In the genomic region with DNA sequence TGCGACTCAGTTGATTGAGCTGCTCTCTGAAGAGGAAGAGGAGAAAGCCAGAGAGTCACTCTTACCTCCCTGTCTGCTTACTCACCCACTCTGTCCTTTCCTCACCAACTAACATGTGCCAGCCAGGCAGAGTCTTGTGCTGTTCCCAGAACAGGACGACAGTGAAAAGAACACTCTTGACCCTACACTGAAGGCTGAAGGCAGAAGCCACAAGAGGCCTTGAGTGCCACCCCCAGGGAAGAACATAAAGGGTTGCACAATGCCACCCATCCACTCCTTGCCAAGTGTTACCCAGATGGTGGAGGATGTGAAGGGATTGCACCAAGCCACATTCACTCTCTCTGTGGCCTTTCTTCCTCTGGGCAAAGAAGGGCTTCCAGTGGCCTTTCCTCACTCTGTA, we compare ENCODE assay signal across 1 cellular context.
TF ChIP-seq lines count a peak whose summit lies in the region.

No MANE protein-coding gene starts in this region.

TF ChIP-seq in HepG2, 621 proteins besides CTCF, POLR2A, EP300 and RAD21:
- no peak for TF ChIP-seq IRF2 (CRISPR knock-in tag; IDR thresholded peaks at IDR 0.05)
- TF ChIP-seq ZNF207 (IDR thresholded peaks at IDR 0.05; ENCODE audit: borderline replicate concordance), result 0 out of 2 replicates have a peak, but pooled peaks have one; percentile 11
- TF ChIP-seq KMT2B (CRISPR knock-in tag; IDR thresholded peaks at IDR 0.05), result no peak
- TF ChIP-seq FIP1L1 (IDR thresholded peaks at IDR 0.05; ENCODE audit: borderline replicate concordance, insufficient read depth, low read depth, low read length), result no peak
- TF ChIP-seq CEBPB (IDR thresholded peaks at IDR 0.05; ENCODE audit: borderline replicate concordance, low read depth, low read length), result peak; percentile 44; the same call in 1 of the 2 replicates
- TF ChIP-seq, protein P1, sequence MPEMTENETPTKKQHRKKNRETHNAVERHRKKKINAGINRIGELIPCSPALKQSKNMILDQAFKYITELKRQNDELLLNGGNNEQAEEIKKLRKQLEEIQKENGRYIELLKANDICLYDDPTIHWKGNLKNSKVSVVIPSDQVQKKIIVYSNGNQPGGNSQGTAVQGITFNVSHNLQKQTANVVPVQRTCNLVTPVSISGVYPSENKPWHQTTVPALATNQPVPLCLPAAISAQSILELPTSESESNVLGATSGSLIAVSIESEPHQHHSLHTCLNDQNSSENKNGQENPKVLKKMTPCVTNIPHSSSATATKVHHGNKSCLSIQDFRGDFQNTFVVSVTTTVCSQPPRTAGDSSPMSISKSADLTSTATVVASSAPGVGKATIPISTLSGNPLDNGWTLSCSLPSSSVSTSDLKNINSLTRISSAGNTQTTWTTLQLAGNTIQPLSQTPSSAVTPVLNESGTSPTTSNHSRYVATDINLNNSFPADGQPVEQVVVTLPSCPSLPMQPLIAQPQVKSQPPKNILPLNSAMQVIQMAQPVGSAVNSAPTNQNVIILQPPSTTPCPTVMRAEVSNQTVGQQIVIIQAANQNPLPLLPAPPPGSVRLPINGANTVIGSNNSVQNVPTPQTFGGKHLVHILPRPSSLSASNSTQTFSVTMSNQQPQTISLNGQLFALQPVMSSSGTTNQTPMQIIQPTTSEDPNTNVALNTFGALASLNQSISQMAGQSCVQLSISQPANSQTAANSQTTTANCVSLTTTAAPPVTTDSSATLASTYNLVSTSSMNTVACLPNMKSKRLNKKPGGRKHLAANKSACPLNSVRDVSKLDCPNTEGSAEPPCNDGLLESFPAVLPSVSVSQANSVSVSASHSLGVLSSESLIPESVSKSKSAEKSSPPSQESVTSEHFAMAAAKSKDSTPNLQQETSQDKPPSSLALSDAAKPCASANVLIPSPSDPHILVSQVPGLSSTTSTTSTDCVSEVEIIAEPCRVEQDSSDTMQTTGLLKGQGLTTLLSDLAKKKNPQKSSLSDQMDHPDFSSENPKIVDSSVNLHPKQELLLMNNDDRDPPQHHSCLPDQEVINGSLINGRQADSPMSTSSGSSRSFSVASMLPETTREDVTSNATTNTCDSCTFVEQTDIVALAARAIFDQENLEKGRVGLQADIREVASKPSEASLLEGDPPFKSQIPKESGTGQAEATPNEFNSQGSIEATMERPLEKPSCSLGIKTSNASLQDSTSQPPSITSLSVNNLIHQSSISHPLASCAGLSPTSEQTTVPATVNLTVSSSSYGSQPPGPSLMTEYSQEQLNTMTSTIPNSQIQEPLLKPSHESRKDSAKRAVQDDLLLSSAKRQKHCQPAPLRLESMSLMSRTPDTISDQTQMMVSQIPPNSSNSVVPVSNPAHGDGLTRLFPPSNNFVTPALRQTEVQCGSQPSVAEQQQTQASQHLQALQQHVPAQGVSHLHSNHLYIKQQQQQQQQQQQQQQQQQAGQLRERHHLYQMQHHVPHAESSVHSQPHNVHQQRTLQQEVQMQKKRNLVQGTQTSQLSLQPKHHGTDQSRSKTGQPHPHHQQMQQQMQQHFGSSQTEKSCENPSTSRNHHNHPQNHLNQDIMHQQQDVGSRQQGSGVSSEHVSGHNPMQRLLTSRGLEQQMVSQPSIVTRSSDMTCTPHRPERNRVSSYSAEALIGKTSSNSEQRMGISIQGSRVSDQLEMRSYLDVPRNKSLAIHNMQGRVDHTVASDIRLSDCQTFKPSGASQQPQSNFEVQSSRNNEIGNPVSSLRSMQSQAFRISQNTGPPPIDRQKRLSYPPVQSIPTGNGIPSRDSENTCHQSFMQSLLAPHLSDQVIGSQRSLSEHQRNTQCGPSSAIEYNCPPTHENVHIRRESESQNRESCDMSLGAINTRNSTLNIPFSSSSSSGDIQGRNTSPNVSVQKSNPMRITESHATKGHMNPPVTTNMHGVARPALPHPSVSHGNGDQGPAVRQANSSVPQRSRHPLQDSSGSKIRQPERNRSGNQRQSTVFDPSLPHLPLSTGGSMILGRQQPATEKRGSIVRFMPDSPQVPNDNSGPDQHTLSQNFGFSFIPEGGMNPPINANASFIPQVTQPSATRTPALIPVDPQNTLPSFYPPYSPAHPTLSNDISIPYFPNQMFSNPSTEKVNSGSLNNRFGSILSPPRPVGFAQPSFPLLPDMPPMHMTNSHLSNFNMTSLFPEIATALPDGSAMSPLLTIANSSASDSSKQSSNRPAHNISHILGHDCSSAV (CRISPR knock-in tag; IDR thresholded peaks at IDR 0.05; ENCODE audit: borderline replicate concordance), result no peak
- TF ChIP-seq, protein P2, sequence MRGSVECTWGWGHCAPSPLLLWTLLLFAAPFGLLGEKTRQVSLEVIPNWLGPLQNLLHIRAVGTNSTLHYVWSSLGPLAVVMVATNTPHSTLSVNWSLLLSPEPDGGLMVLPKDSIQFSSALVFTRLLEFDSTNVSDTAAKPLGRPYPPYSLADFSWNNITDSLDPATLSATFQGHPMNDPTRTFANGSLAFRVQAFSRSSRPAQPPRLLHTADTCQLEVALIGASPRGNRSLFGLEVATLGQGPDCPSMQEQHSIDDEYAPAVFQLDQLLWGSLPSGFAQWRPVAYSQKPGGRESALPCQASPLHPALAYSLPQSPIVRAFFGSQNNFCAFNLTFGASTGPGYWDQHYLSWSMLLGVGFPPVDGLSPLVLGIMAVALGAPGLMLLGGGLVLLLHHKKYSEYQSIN (CRISPR knock-in tag; IDR thresholded peaks at IDR 0.05; ENCODE audit: borderline replicate concordance), result 0 out of 2 replicates have a peak, but pooled peaks have one; percentile 32
- no peak for TF ChIP-seq ZNF615 (CRISPR knock-in tag; IDR thresholded peaks at IDR 0.05; ENCODE audit: borderline replicate concordance)
